8 cellular contexts compared by ENCODE assay signal in genomic region chr3:160754371-160754854, GRCh38. TPM values are rescaled to one million over a fixed set of nuclear protein-coding genes. Genes with fewer than 3 reads are reported as not detected.
DNase-seq lines count a peak whose midpoint lies in the region; ATAC-seq and TF ChIP-seq lines count a peak whose summit lies in the region.

No MANE protein-coding gene starts in this region.

- no peak for TF ChIP-seq CTCF in Calu3 (IDR thresholded peaks at IDR 0.05; ENCODE audit: unreplicated experiment)

- H3K27me3 Mint-ChIP-seq in Calu3 (ENCODE audit: unreplicated experiment) (no peaks in the 10 kb centered on the region), T-cell (peaks cover 6% of the 10 kb centered on the region in 2 donors)
- peaks cover 19 to 21% of the 10 kb centered on the region in 2 donors for H3K27me3 Mint-ChIP-seq in stimulated activated naive B cell treated with anti-CD40 and anti-IgM and Interleukin-4, amounts not matched to agents 10 μg/mL and 1 μg/mL and 100 μg/mL, for 72 hours

- H3K36me3 Mint-ChIP-seq in Calu3 (ENCODE audit: insufficient read depth, unreplicated experiment) (peaks cover 38% of the 10 kb centered on the region), T-cell (no peaks in the 10 kb centered on the region)
- no peaks in the 10 kb centered on the region for H3K36me3 Mint-ChIP-seq in stimulated activated naive B cell treated with anti-CD40 and anti-IgM and Interleukin-4, amounts not matched to agents 10 μg/mL and 1 μg/mL and 100 μg/mL, for 72 hours

- POLR2A ChIA-PET in T-cell (lab: Charles Lee), result no interaction called here

- CTCF ChIA-PET in Calu3 (lab: Charles Lee), result interaction anchor here (0.7 to 1.1 kb wide), 2 partner anchors 17 to 18 kb away, joined by 4 read pairs; no protein-coding TSS in a partner anchor
- CTCF ChIA-PET in T-cell (lab: Charles Lee), result no interaction called here

- ATAC-seq in T-cell (replicated peaks in 1 of 4), result no peak
- ATAC-seq in left lobe of liver, result peak; percentile 11
- no peak for ATAC-seq in stimulated activated naive B cell treated with anti-CD40 and anti-IgM and Interleukin-4, amounts not matched to agents 10 μg/mL and 1 μg/mL and 100 μg/mL, for 72 hours (replicated peaks)
- no peak for ATAC-seq in HG03139 (IDR thresholded peaks at IDR 0.05; ENCODE audit: unreplicated experiment)
- no peak for ATAC-seq in HG03097 (IDR thresholded peaks at IDR 0.05; ENCODE audit: low FRiP score, unreplicated experiment)

- BruUV-seq in Calu3 (replicated peaks; lab: Mats Ljungman, UMichigan), result no TSS peak

- peak overlapping the region; percentile 95 for H3K4me3 Mint-ChIP-seq in Calu3 (ENCODE audit: low read depth, unreplicated experiment)
- H3K4me3 Mint-ChIP-seq in T-cell, result peak overlapping the region; percentile 91 to 96 (median 94)
- peak overlapping the region; percentile 95 to 99 for H3K4me3 Mint-ChIP-seq in stimulated activated naive B cell treated with anti-CD40 and anti-IgM and Interleukin-4, amounts not matched to agents 10 μg/mL and 1 μg/mL and 100 μg/mL, for 72 hours

- H3K4me1 Mint-ChIP-seq in Calu3 (ENCODE audit: low read depth, unreplicated experiment) (peaks cover 24% of the 10 kb centered on the region), T-cell (peaks cover 28 to 38% (median 35%) of the 10 kb centered on the region in 3 donors)
- H3K4me1 Mint-ChIP-seq in stimulated activated naive B cell treated with anti-CD40 and anti-IgM and Interleukin-4, amounts not matched to agents 10 μg/mL and 1 μg/mL and 100 μg/mL, for 72 hours, result peaks cover 17 to 31% of the 10 kb centered on the region in 2 donors

- DNase-seq in Calu3 (peak; percentile 48), HuH-7.5 (ENCODE audit: low spot score) (peak; percentile 11), T-cell (peak in 14 of 34 experiments; percentile 0 to 12 (median 3)), dermis blood vessel endothelial cell (peak; percentile 58), left lobe of liver (ENCODE audit: low spot score) (no peak)
- DNase-seq in stimulated activated naive B cell treated with anti-CD40 and anti-IgM and Interleukin-4, amounts not matched to agents 10 μg/mL and 1 μg/mL and 100 μg/mL, for 72 hours, result no peak

- H3K9me3 Mint-ChIP-seq in Calu3 (ENCODE audit: low read depth, unreplicated experiment) (no peaks in the 10 kb centered on the region), T-cell (no peaks in the 10 kb centered on the region)
- no peaks in the 10 kb centered on the region for H3K9me3 Mint-ChIP-seq in stimulated activated naive B cell treated with anti-CD40 and anti-IgM and Interleukin-4, amounts not matched to agents 10 μg/mL and 1 μg/mL and 100 μg/mL, for 72 hours

- intact Hi-C loops in Calu3 (cut with micrococcal nuclease; ENCODE audit: unreplicated experiment), result loop anchor here (2.0 kb wide), 1 partner anchor 166 kb away; no protein-coding TSS in a partner anchor

- H3K27ac Mint-ChIP-seq in Calu3 (ENCODE audit: unreplicated experiment), result peak overlapping the region; percentile 93
- peak overlapping the region; percentile 95 to 98 for H3K27ac Mint-ChIP-seq in T-cell
- H3K27ac Mint-ChIP-seq in stimulated activated naive B cell treated with anti-CD40 and anti-IgM and Interleukin-4, amounts not matched to agents 10 μg/mL and 1 μg/mL and 100 μg/mL, for 72 hours, result peak overlapping the region; percentile 99

RNA-seq across cellular contexts. Expression of gene PPM1L, which starts 1.6 kb away (rescaled TPM):
- total RNA-seq in Calu3 (2022) (18.4 and 20.7 TPM in 2 replicates), T-cell (1 to 10 TPM; 4.8 to 6.4 (median 5.7) TPM), dermis blood vessel endothelial cell (1.0 and 2.1 TPM in 2 replicates), left lobe of liver (26.4 TPM)

Comparison
In these comparisons a context has a peak if more than half of its experiments do, and no peak if none do; other contexts are left out.
1. DNase-seq: peak in Calu3 (single experiment), HuH-7.5 (single experiment) and dermis blood vessel endothelial cell (single experiment); none in left lobe of liver (single experiment) and stimulated activated naive B cell treated with anti-CD40 and anti-IgM and Interleukin-4, amounts not matched to agents 10 μg/mL and 1 μg/mL and 100 μg/mL, for 72 hours (single experiment).
2. Peak in every context shown above with its lines, with median percentiles within 50 percentile points of each other: H3K27ac Mint-ChIP-seq and H3K4me3 Mint-ChIP-seq.